Comparison of ENCODE assay signal across 8 cellular contexts in genomic region chr16:67241008-67241900, GRCh38.
DNase-seq lines count a peak whose midpoint lies in the region; ATAC-seq and TF ChIP-seq lines count a peak whose summit lies in the region.

No MANE protein-coding gene starts in this region.

- H3K4me1 ChIP-seq in effector memory CD4-positive, alpha-beta T cell (ENCODE audit: control insufficient read depth, insufficient read depth, low read length, poor library complexity, severe bottlenecking), result peaks cover 28% of the 10 kb centered on the region
- H3K4me1 ChIP-seq in mucosa of rectum (ENCODE audit: control insufficient read depth in 2 of 2, insufficient read depth in 2 of 2, low read length in 2 of 2), result peaks cover 45 to 48% of the 10 kb centered on the region in 2 donors

- no peak for TF ChIP-seq CTCF in C4-2B (conservative IDR thresholded peaks at IDR 0.05)
- no peak for TF ChIP-seq CTCF in GM13977 (IDR thresholded peaks at IDR 0.05; ENCODE audit: extremely low read depth, insufficient read depth, missing control alignments)

- H3K9ac ChIP-seq in mucosa of rectum (ENCODE audit: low read depth in 1 of 2, low read length in 2 of 2), result peak overlapping the region; percentile 66 to 69

- H3K36me3 ChIP-seq in effector memory CD4-positive, alpha-beta T cell (ENCODE audit: control insufficient read depth, insufficient read depth, low read length), result peaks cover 23% of the 10 kb centered on the region
- peaks cover 26 to 30% of the 10 kb centered on the region in 2 donors for H3K36me3 ChIP-seq in mucosa of rectum (ENCODE audit: control insufficient read depth in 2 of 2, insufficient read depth in 2 of 2, low read length in 2 of 2)

- in situ Hi-C loops in GM13977 (cut with MboI; ENCODE audit: low pct_unique_long_range_greater_than_20kb, low sequenced_read_pairs, unreplicated experiment), result no loop called here

- peak; percentile 65 for DNase-seq in OCI-M1 (lab: John Stamatoyannopoulos, UW)
- no peak for DNase-seq in effector memory CD4-positive, alpha-beta T cell
- DNase-seq in GM13977 (ENCODE audit: low spot score), result no peak
- no peak for DNase-seq in activated CD4-positive, CD25-positive, alpha-beta regulatory T cell treated with anti-CD3 and anti-CD28 coated beads, Interleukin-2, amount 50 U/mL, for 72 hours

- H3K27ac ChIP-seq in C4-2B, result peak overlapping the region; percentile 94
- peak overlapping the region; percentile 28 for H3K27ac ChIP-seq in effector memory CD4-positive, alpha-beta T cell (ENCODE audit: insufficient read depth, low read length, poor library complexity, severe bottlenecking)
- peak overlapping the region; percentile 95 to 97 for H3K27ac ChIP-seq in mucosa of rectum (ENCODE audit: low read depth in 2 of 2, low read length in 2 of 2)

- H3K4me3 ChIP-seq in effector memory CD4-positive, alpha-beta T cell (ENCODE audit: insufficient read depth, low read depth, low read length, poor library complexity, severe bottlenecking), result no peak overlapping the region
- peak overlapping the region in 1 of 2 donors; percentile 53 for H3K4me3 ChIP-seq in mucosa of rectum (ENCODE audit: low read length in 2 of 2)

- H3K9me3 ChIP-seq in effector memory CD4-positive, alpha-beta T cell (ENCODE audit: control insufficient read depth, low read length), result no peaks in the 10 kb centered on the region
- no peaks in the 10 kb centered on the region for H3K9me3 ChIP-seq in mucosa of rectum (ENCODE audit: control insufficient read depth in 2 of 2, low read length in 2 of 2)

- no peaks in the 10 kb centered on the region for H3K27me3 ChIP-seq in effector memory CD4-positive, alpha-beta T cell (replicated peaks; ENCODE audit: control insufficient read depth, insufficient read depth, low read length, poor library complexity, severe bottlenecking)
- H3K27me3 ChIP-seq in mucosa of rectum (ENCODE audit: control insufficient read depth in 2 of 2, insufficient read depth in 2 of 2, low read length in 2 of 2), result no peaks in the 10 kb centered on the region

- ATAC-seq in GM21381 (IDR thresholded peaks at IDR 0.05; ENCODE audit: unreplicated experiment), result no peak
- ATAC-seq in HG03342 (IDR thresholded peaks at IDR 0.05; ENCODE audit: unreplicated experiment), result no peak

Comparison
In these comparisons a context has a peak if more than half of its experiments do, and no peak if none do; other contexts are left out.
1. H3K27ac ChIP-seq: peak in every context shown above with its lines; median percentile 96 in mucosa of rectum; 94 in C4-2B; 28 in effector memory CD4-positive, alpha-beta T cell.